In genomic region chr1:27363766-27364695, GRCh38 we compare ENCODE assay signal across 23 cellular contexts. TPM values are rescaled to one million over a fixed set of nuclear protein-coding genes. Genes with fewer than 3 reads are reported as not detected.
A peak's percentile ranks its signal among the peaks of the same experiment; 100 is the strongest.
DNase-seq lines count a peak whose midpoint lies in the region; ATAC-seq, FAIRE-seq and TF ChIP-seq lines count a peak whose summit lies in the region.
"Had no signal": no experiment of that assay in that cellular context is flagged by ENCODE, and none has a peak within 500 bp of the region (broad histone marks: within the 10 kb centered on the region; RNA-seq: fewer than 3 reads in every experiment).

No MANE protein-coding gene starts in this region.

- H3K79me2 ChIP-seq in K562 (ENCODE audit: control insufficient read depth, insufficient read depth, low read length) (no peaks in the 10 kb centered on the region), trophoblast cell (ENCODE audit: control insufficient read depth, insufficient read depth, low read length, poor library complexity) (peaks cover 1% of the 10 kb centered on the region)

- no peak for TF ChIP-seq CTCF in left ventricle myocardium inferior (IDR thresholded peaks at IDR 0.05; ENCODE audit: borderline replicate concordance)
- TF ChIP-seq CTCF in K562 (IDR thresholded peaks at IDR 0.05 in 2 of 3, conservative IDR thresholded peaks at IDR 0.05 in 1 of 3; ENCODE audit: insufficient read depth in 2 of 3, low read depth in 1 of 3, low read length in 3 of 3): no peak
- TF ChIP-seq CTCF in upper lobe of left lung (IDR thresholded peaks at IDR 0.05): no peak
- TF ChIP-seq CTCF in tibial artery (IDR thresholded peaks at IDR 0.05): no peak

- TF ChIP-seq POLR2A in K562 (conservative IDR thresholded peaks at IDR 0.05): no peak
- TF ChIP-seq POLR2A in upper lobe of left lung (IDR thresholded peaks at IDR 0.05): no peak

- no peaks in the 10 kb centered on the region for H3K9me3 ChIP-seq in left ventricle myocardium inferior (replicated peaks)
- H3K9me3 ChIP-seq in K562 (replicated peaks; ENCODE audit: control insufficient read depth, insufficient read depth, low read depth, low read length): no peaks in the 10 kb centered on the region
- no peaks in the 10 kb centered on the region for H3K9me3 ChIP-seq in upper lobe of left lung
- no peaks in the 10 kb centered on the region for H3K9me3 ChIP-seq in tibial artery
- H3K9me3 ChIP-seq in trophoblast cell (ENCODE audit: insufficient read depth, low read depth, low read length): peaks cover 11% of the 10 kb centered on the region
- H3K9me3 ChIP-seq: uterus had no signal

- no peak overlapping the region for H3K18ac ChIP-seq in trophoblast cell (ENCODE audit: low read length)

- in situ Hi-C loops in K562 (cut with MboI): no loop called here

- no peak overlapping the region for H4K12ac ChIP-seq in trophoblast cell (ENCODE audit: low read depth, low read length)

- 79% methylated on average over 26 of the region's 26 CpGs for WGBS in K562 (ENCODE audit: insufficient coverage, low coverage, missing lambda C conversion rate)
- WGBS in upper lobe of left lung, 2 donors: 80 to 89% methylated on average over 9 to 22 of the region's 26 CpGs
- no CpG with 5 or more reads among the region's 26 CpGs for WGBS in trophoblast cell (ENCODE audit: extremely low coverage, insufficient coverage, insufficient read length)

- H3K4me1 ChIP-seq in left ventricle myocardium inferior: peaks cover 65% of the 10 kb centered on the region
- peaks cover 19 to 62% of the 10 kb centered on the region in 2 experiments; a peak in 4 of 5 replicates for H3K4me1 ChIP-seq in K562 (replicated peaks in 1 of 2; ENCODE audit: control insufficient read depth in 2 of 2, insufficient read depth in 2 of 2, low read length in 2 of 2)
- peaks cover 41 to 49% (median 46%) of the 10 kb centered on the region in 4 donors for H3K4me1 ChIP-seq in upper lobe of left lung
- peaks cover 0 to 41% (median 29%) of the 10 kb centered on the region in 4 donors for H3K4me1 ChIP-seq in tibial artery
- H3K4me1 ChIP-seq in trophoblast cell (ENCODE audit: control insufficient read depth in 1 of 2, insufficient read depth in 2 of 2, low read length in 2 of 2): peaks cover 21 to 26% of the 10 kb centered on the region in 2 experiments

- peaks cover 11% of the 10 kb centered on the region for H3K79me1 ChIP-seq in trophoblast cell (ENCODE audit: low read length)

- H3K27me3 ChIP-seq in left ventricle myocardium inferior (ENCODE audit: low read depth) (no peaks in the 10 kb centered on the region), K562 (ENCODE audit: control insufficient read depth in 2 of 2, insufficient read depth in 2 of 2, low read length in 2 of 2) (no peaks in the 10 kb centered on the region), upper lobe of left lung (no peaks in the 10 kb centered on the region), tibial artery (no peaks in the 10 kb centered on the region), trophoblast cell (ENCODE audit: insufficient read depth, low read length) (peaks cover 18% of the 10 kb centered on the region)
- H3K27me3 ChIP-seq: uterus had no signal

- no peaks in the 10 kb centered on the region for H3K9me1 ChIP-seq in K562 (ENCODE audit: control insufficient read depth, insufficient read depth, low read length)

- peak overlapping the region; percentile 12 for H3K4me3 Mint-ChIP-seq in memory B cell

- H3K27ac Mint-ChIP-seq in memory B cell: peak overlapping the region; percentile 48

- CTCF ChIA-PET in K562 (lab: Yijun Ruan, JAX; ENCODE audit: low intra/inter-chr PET ratio): no interaction called here

- TF ChIP-seq EP300 in K562 (IDR thresholded peaks at IDR 0.05; ENCODE audit: low read length) (no peak), upper lobe of left lung (IDR thresholded peaks at IDR 0.05) (no peak)

- H3K4me1 Mint-ChIP-seq in memory B cell: peaks cover 37% of the 10 kb centered on the region

- no peak overlapping the region for H2BK120ac ChIP-seq in trophoblast cell (ENCODE audit: insufficient read depth, low read length, poor library complexity)

- DNase-seq in left ventricle myocardium inferior: no peak
- no peak for DNase-seq in left ventricle myocardium superior
- no peak for DNase-seq in K562 (ENCODE audit: extremely low read depth in 1 of 4, low spot score in 3 of 4)
- no peak for DNase-seq in memory B cell (ENCODE audit: low spot score in 2 of 2)
- peak in 1 of 2 donors; percentile 68 for DNase-seq in upper lobe of left lung
- DNase-seq in tibial artery: no peak
- no peak for DNase-seq in NCI-H774 (lab: John Stamatoyannopoulos, UW)
- no peak for DNase-seq in trophoblast cell
- DNase-seq: activated CD4-positive, CD25-positive, alpha-beta regulatory T cell; activated naive CD4-positive, alpha-beta T cell treated with Interleukin-2 at 50 U/mL for 16 hours; caudate nucleus; COR-L47; GDM1; H9; mesendoderm; NCI-H1092; small intestine; uterus had no signal

- H4K91ac ChIP-seq in trophoblast cell (ENCODE audit: low read depth, low read length): no peak overlapping the region

- H3K9ac ChIP-seq in K562 (ENCODE audit: insufficient read depth in 1 of 2, low read depth in 2 of 2, low read length in 2 of 2) (peak overlapping the region in 1 of 2 experiments; percentile 71; a peak in 2 of 4 replicates), trophoblast cell (ENCODE audit: low read length) (no peak overlapping the region)

- H3K4me3 ChIP-seq in left ventricle myocardium inferior (peak overlapping the region; percentile 91), K562 (no peak overlapping the region), upper lobe of left lung (peak overlapping the region in 1 of 4 donors; percentile 92), tibial artery (peak overlapping the region in 1 of 2 donors; percentile 91), trophoblast cell (ENCODE audit: low read depth, low read length) (no peak overlapping the region)

- H2BK5ac ChIP-seq in trophoblast cell (ENCODE audit: low read depth, low read length, poor library complexity): no peak overlapping the region

- intact Hi-C loops in left ventricle myocardium inferior (cut with micrococcal nuclease): no loop called here
- intact Hi-C loops in left ventricle myocardium superior (cut with micrococcal nuclease): no loop called here
- intact Hi-C loops in K562 (cut with micrococcal nuclease): loop anchor here (10.0 kb wide), 1 partner anchor 169 kb away; no protein-coding TSS in a partner anchor
- intact Hi-C loops in tibial artery (cut with DNase I; ENCODE audit: low total_unique reads): no loop called here

- H3K4ac ChIP-seq in trophoblast cell (ENCODE audit: low read depth, low read length): no peak overlapping the region

- H3K36me3 Mint-ChIP-seq in memory B cell: no peaks in the 10 kb centered on the region
- H3K36me3 Mint-ChIP-seq: stimulated activated memory B cell treated with anti-CD40 and anti-IgM and Interleukin-4, amounts not matched to agents 10 μg/mL and 1 μg/mL and 100 μg/mL, for 72 hours had no signal

- H3K4me2 ChIP-seq in K562 (ENCODE audit: insufficient read depth, low read length) (no peak overlapping the region), trophoblast cell (ENCODE audit: low read length) (no peak overlapping the region)

- no peak overlapping the region for H2AFZ ChIP-seq in K562 (ENCODE audit: low read depth, low read length)
- H2AFZ ChIP-seq in trophoblast cell (ENCODE audit: insufficient read depth, low read length, poor library complexity): no peak overlapping the region

- H3K36me3 ChIP-seq in left ventricle myocardium inferior (peaks cover 61% of the 10 kb centered on the region), K562 (ENCODE audit: control insufficient read depth, insufficient read depth, low read length) (no peaks in the 10 kb centered on the region), upper lobe of left lung (peaks cover 26 to 60% (median 54%) of the 10 kb centered on the region in 4 donors), tibial artery (peaks cover 46 to 59% (median 52%) of the 10 kb centered on the region in 3 donors), trophoblast cell (ENCODE audit: control insufficient read depth in 1 of 2, insufficient read depth in 2 of 2, low read length in 2 of 2) (peaks cover 2 to 8% of the 10 kb centered on the region in 2 experiments)
- H3K36me3 ChIP-seq: uterus had no signal

- POLR2A ChIA-PET in K562 (lab: Yijun Ruan, JAX): interaction anchor here (0.5 to 3.3 kb wide), 5 partner anchors 11 to 38 kb away, joined by 3 to 20 read pairs (median 9); partner anchors contain the start of gene CD164L2

- no peak for TF ChIP-seq RAD21 in K562 (CRISPR knock-in tag; conservative IDR thresholded peaks at IDR 0.05 in 1 of 2, IDR thresholded peaks at IDR 0.05 in 1 of 2)

- H3K27me3 Mint-ChIP-seq in memory B cell: no peaks in the 10 kb centered on the region
- H3K27me3 Mint-ChIP-seq: stimulated activated memory B cell treated with anti-CD40 and anti-IgM and Interleukin-4, amounts not matched to agents 10 μg/mL and 1 μg/mL and 100 μg/mL, for 72 hours had no signal

- H3K23ac ChIP-seq in trophoblast cell (ENCODE audit: low read length): no peak overlapping the region

- H2AK5ac ChIP-seq in trophoblast cell (ENCODE audit: low read length): no peak overlapping the region

- BruUV-seq in K562 (replicated peaks; lab: Mats Ljungman, UMichigan): no TSS peak

- H4K20me1 ChIP-seq in K562 (replicated peaks; ENCODE audit: control insufficient read depth, insufficient read depth, low read length): peaks cover 5% of the 10 kb centered on the region; the same call in 1 of the 2 replicates

- no peak for FAIRE-seq in K562 (lab: Jason Lieb, UNC)
- FAIRE-seq: frontal cortex, small intestine had no signal

- H4K8ac ChIP-seq in trophoblast cell (ENCODE audit: low read depth, low read length): no peak overlapping the region

- H3K27ac ChIP-seq in left ventricle myocardium inferior (replicated peaks) (peak overlapping the region; percentile 100), K562 (ENCODE audit: extremely low read depth, low read depth, low read length) (no peak overlapping the region), upper lobe of left lung (peak overlapping the region in 3 of 4 donors; percentile 93 to 98 (median 97)), tibial artery (peak overlapping the region in 1 of 2 donors; percentile 99), trophoblast cell (ENCODE audit: low read depth, low read length) (no peak overlapping the region)

- ATAC-seq in left ventricle myocardium superior: no peak
- ATAC-seq in K562: no peak
- ATAC-seq in memory B cell (ENCODE audit: low read depth): no peak
- ATAC-seq in upper lobe of left lung (ENCODE audit: low FRiP score in 2 of 2): no peak
- ATAC-seq: Right ventricle myocardium inferior; stimulated activated memory B cell treated with anti-CD40 and anti-IgM and Interleukin-4, amounts not matched to agents 10 μg/mL and 1 μg/mL and 100 μg/mL, for 72 hours had no signal

- H3K9me3 Mint-ChIP-seq in memory B cell: no peaks in the 10 kb centered on the region
- H3K9me3 Mint-ChIP-seq: H9; stimulated activated memory B cell treated with anti-CD40 and anti-IgM and Interleukin-4, amounts not matched to agents 10 μg/mL and 1 μg/mL and 100 μg/mL, for 72 hours had no signal

- no peak overlapping the region for H3K14ac ChIP-seq in trophoblast cell (ENCODE audit: low read length)

- no peak overlapping the region for H2BK12ac ChIP-seq in trophoblast cell (ENCODE audit: low read length)

RNA-seq across cellular contexts. Expression of gene MAP3K6, which starts 2.7 kb away (rescaled TPM):
- 45.2 TPM for total RNA-seq in left ventricle myocardium inferior
- 46.6 TPM for total RNA-seq in left ventricle myocardium superior
- 22.7 and 88.4 TPM in 2 replicates for total RNA-seq in K562 (2011; cell fraction: chromatin; rRNA removed; ENCODE audit: low replicate concordance)
- total RNA-seq in K562 (2011; cell fraction: nucleolus; rRNA removed): 52.5 and 55.4 TPM in 2 replicates
- 27.7 and 28.5 TPM in 2 replicates for total RNA-seq in K562 (2011; cell fraction: nucleoplasm; rRNA removed)
- 10.1 and 14.7 TPM in 2 replicates for total RNA-seq in K562 (2014; rRNA removed)
- total RNA-seq in K562 (2014; rRNA removed; fragmentation: Illumina TruSeq; extraction: Trizol): 5.0 and 6.2 TPM in 2 replicates
- 7.6 and 9.5 TPM in 2 replicates for total RNA-seq in K562 (2015; rRNA removed; fragmentation: Illumina TruSeq; extraction: Trizol)
- total RNA-seq in K562 (2021): 18.1 and 21.9 TPM in 2 replicates
- polyA plus RNA-seq in K562 (2011; rRNA removed): 4.7 and 13.2 TPM in 2 replicates
- polyA plus RNA-seq in K562 (2011; cell fraction: cytosol; rRNA removed): 5.5 and 6.6 TPM in 2 replicates
- polyA plus RNA-seq in K562 (2011; cell fraction: nucleus; rRNA removed): 101 and 102 TPM in 2 replicates
- 17.8 and 18.2 TPM in 2 replicates for polyA plus RNA-seq in K562 (2012)
- 7.0 and 9.0 TPM in 2 replicates for polyA plus RNA-seq in K562 (2014; fragmentation: Illumina TruSeq; extraction: Trizol)
- 1 to 10 TPM in 1 of 2 experiments, under 1 TPM in 1; 0.99 to 1.5 TPM for polyA plus RNA-seq in K562 (2014; fragmentation: Nextera tagmentation; extraction: Ambion mirVana)
- polyA plus RNA-seq in K562 (2014; rRNA removed): 8.2 and 12.9 TPM in 2 replicates
- 3.1 and 4.9 TPM in 2 replicates for polyA minus RNA-seq in K562 (2011; rRNA and poly(A)+ RNA removed)
- 4.8 and 5.1 TPM in 2 replicates for polyA minus RNA-seq in K562 (2011; cell fraction: cytosol; rRNA and poly(A)+ RNA removed)
- 15.2 and 17.2 TPM in 2 replicates for polyA minus RNA-seq in K562 (2011; cell fraction: nucleus; rRNA and poly(A)+ RNA removed)
- total RNA-seq in upper lobe of left lung: 100 to 1,000 TPM in 4 of 6 donors, 10 to 100 TPM in 2; 36.6 to 302 (median 118) TPM
- 17.1 and 19.6 TPM in 2 replicates for polyA plus RNA-seq in trophoblast cell (2013)

RNA-seq across cellular contexts. Expression of gene FCN3, which starts 10.6 kb away (rescaled TPM):
- total RNA-seq in left ventricle myocardium inferior (27.3 TPM), left ventricle myocardium superior (19.3 TPM), K562 (2014; rRNA removed) (not detected in 2 replicates), K562 (2014; rRNA removed; fragmentation: Illumina TruSeq; extraction: Trizol) (not detected in 2 replicates), K562 (2015; rRNA removed; fragmentation: Illumina TruSeq; extraction: Trizol) (not detected in 2 replicates), K562 (2021) (0.31 and 0.49 TPM in 2 replicates), upper lobe of left lung (1,000 to 10,000 TPM in 1 of 6 donors, 100 to 1,000 TPM in 5; 145 to 1,319 (median 555) TPM)
- total RNA-seq in K562 (2011; cell fraction: chromatin; rRNA removed; ENCODE audit: low replicate concordance): not detected in 2 replicates
- total RNA-seq in K562 (2011; cell fraction: nucleolus; rRNA removed): not detected in 2 replicates
- total RNA-seq in K562 (2011; cell fraction: nucleoplasm; rRNA removed): not detected in 2 replicates
- polyA plus RNA-seq in K562 (2011; rRNA removed) (0.15 TPM in 1 of 2 replicates, not detected in the other), K562 (2014; fragmentation: Illumina TruSeq; extraction: Trizol) (not detected in 2 replicates), K562 (2014; fragmentation: Nextera tagmentation; extraction: Ambion mirVana) (not detected), K562 (2014; rRNA removed) (not detected in 2 replicates)
- 0.06 TPM in 1 of 2 replicates, not detected in the other for polyA plus RNA-seq in K562 (2011; cell fraction: cytosol; rRNA removed)
- polyA plus RNA-seq in K562 (2011; cell fraction: nucleus; rRNA removed): 0.35 TPM in 1 of 2 replicates, not detected in the other
- polyA plus RNA-seq in K562 (2012): 0.21 TPM in 1 of 2 replicates, not detected in the other
- polyA minus RNA-seq in K562 (2011; rRNA and poly(A)+ RNA removed): not detected in 2 replicates
- polyA minus RNA-seq in K562 (2011; cell fraction: cytosol; rRNA and poly(A)+ RNA removed): not detected in 2 replicates
- not detected in 2 replicates for polyA minus RNA-seq in K562 (2011; cell fraction: nucleus; rRNA and poly(A)+ RNA removed)
- polyA plus RNA-seq in trophoblast cell (2013): not detected in 2 replicates
- total RNA-seq: frontal cortex; osteoblast; T-helper 1 cell treated with Interleukin-12 subunit alpha and Interleukin-12 subunit beta and Interleukin-4 antibody, amounts not matched to agents 30 ng/mL and 1 ng/mL, for 36 hours had no signal

RNA-seq across cellular contexts. Expression of gene CD164L2, which starts 19.1 kb away (rescaled TPM):
- total RNA-seq in left ventricle myocardium inferior (not detected), left ventricle myocardium superior (not detected), K562 (2014; rRNA removed) (0.29 and 0.45 TPM in 2 replicates), K562 (2014; rRNA removed; fragmentation: Illumina TruSeq; extraction: Trizol) (0.18 TPM in 1 of 2 replicates, not detected in the other), K562 (2015; rRNA removed; fragmentation: Illumina TruSeq; extraction: Trizol) (0.14 and 0.19 TPM in 2 replicates), K562 (2021) (0.49 and 0.72 TPM in 2 replicates), upper lobe of left lung (10 to 100 TPM in 1 of 6 donors, 1 to 10 TPM in 5; 2.3 to 12.3 (median 5.5) TPM)
- 2.6 and 7.4 TPM in 2 replicates for total RNA-seq in K562 (2011; cell fraction: chromatin; rRNA removed; ENCODE audit: low replicate concordance)
- 5.0 and 5.4 TPM in 2 replicates for total RNA-seq in K562 (2011; cell fraction: nucleolus; rRNA removed)
- 5.1 and 5.8 TPM in 2 replicates for total RNA-seq in K562 (2011; cell fraction: nucleoplasm; rRNA removed)
- polyA plus RNA-seq in K562 (2011; rRNA removed) (0.92 and 2.8 TPM in 2 replicates), K562 (2014; fragmentation: Illumina TruSeq; extraction: Trizol) (0.31 and 0.65 TPM in 2 replicates), K562 (2014; fragmentation: Nextera tagmentation; extraction: Ambion mirVana) (under 1 TPM in 1 of 2 experiments, not detected in 1; 0.08 TPM), K562 (2014; rRNA removed) (0.63 and 0.91 TPM in 2 replicates)
- polyA plus RNA-seq in K562 (2011; cell fraction: cytosol; rRNA removed): 0.92 and 1.2 TPM in 2 replicates
- 15.3 and 19.6 TPM in 2 replicates for polyA plus RNA-seq in K562 (2011; cell fraction: nucleus; rRNA removed)
- 1.2 and 1.7 TPM in 2 replicates for polyA plus RNA-seq in K562 (2012)
- 0.28 and 0.57 TPM in 2 replicates for polyA minus RNA-seq in K562 (2011; rRNA and poly(A)+ RNA removed)
- polyA minus RNA-seq in K562 (2011; cell fraction: cytosol; rRNA and poly(A)+ RNA removed): not detected in 2 replicates
- 1.1 and 2.4 TPM in 2 replicates for polyA minus RNA-seq in K562 (2011; cell fraction: nucleus; rRNA and poly(A)+ RNA removed)
- 0.03 TPM in 1 of 2 replicates, not detected in the other for polyA plus RNA-seq in trophoblast cell (2013)
- total RNA-seq: frontal cortex; osteoblast; Right ventricle myocardium inferior; T-helper 1 cell treated with Interleukin-12 subunit alpha and Interleukin-12 subunit beta and Interleukin-4 antibody, amounts not matched to agents 30 ng/mL and 1 ng/mL, for 36 hours had no signal

RNA-seq across cellular contexts. Expression of gene SYTL1, which starts 22.2 kb away (rescaled TPM):
- total RNA-seq in left ventricle myocardium inferior (1.1 TPM), left ventricle myocardium superior (1.1 TPM), K562 (2014; rRNA removed) (3.9 and 4.7 TPM in 2 replicates), K562 (2014; rRNA removed; fragmentation: Illumina TruSeq; extraction: Trizol) (0.55 and 0.57 TPM in 2 replicates), K562 (2015; rRNA removed; fragmentation: Illumina TruSeq; extraction: Trizol) (1.7 and 2.2 TPM in 2 replicates), K562 (2021) (6.0 and 9.3 TPM in 2 replicates), upper lobe of left lung (10 to 100 TPM; 28.7 to 74.4 (median 44.1) TPM)
- 18.4 and 69.1 TPM in 2 replicates for total RNA-seq in K562 (2011; cell fraction: chromatin; rRNA removed; ENCODE audit: low replicate concordance)
- 29.5 and 45.5 TPM in 2 replicates for total RNA-seq in K562 (2011; cell fraction: nucleolus; rRNA removed)
- total RNA-seq in K562 (2011; cell fraction: nucleoplasm; rRNA removed): 21.0 and 26.5 TPM in 2 replicates
- polyA plus RNA-seq in K562 (2011; rRNA removed) (3.8 and 12.3 TPM in 2 replicates), K562 (2014; fragmentation: Illumina TruSeq; extraction: Trizol) (0.91 and 1.9 TPM in 2 replicates), K562 (2014; fragmentation: Nextera tagmentation; extraction: Ambion mirVana) (under 1 TPM; 0.04 to 0.27 TPM), K562 (2014; rRNA removed) (5.9 and 8.6 TPM in 2 replicates)
- polyA plus RNA-seq in K562 (2011; cell fraction: cytosol; rRNA removed): 8.4 and 14.7 TPM in 2 replicates
- 114 and 120 TPM in 2 replicates for polyA plus RNA-seq in K562 (2011; cell fraction: nucleus; rRNA removed)
- polyA plus RNA-seq in K562 (2012): 7.0 and 32.0 TPM in 2 replicates
- 3.0 and 6.4 TPM in 2 replicates for polyA minus RNA-seq in K562 (2011; rRNA and poly(A)+ RNA removed)
- 4.6 and 14.3 TPM in 2 replicates for polyA minus RNA-seq in K562 (2011; cell fraction: cytosol; rRNA and poly(A)+ RNA removed)
- 14.7 and 18.1 TPM in 2 replicates for polyA minus RNA-seq in K562 (2011; cell fraction: nucleus; rRNA and poly(A)+ RNA removed)
- polyA plus RNA-seq in trophoblast cell (2013): 18.2 and 20.4 TPM in 2 replicates
- total RNA-seq: frontal cortex had no signal

RNA-seq across cellular contexts. Expression of gene GPR3, which starts 28.4 kb away (rescaled TPM):
- total RNA-seq in left ventricle myocardium inferior (0.16 TPM), left ventricle myocardium superior (0.12 TPM), K562 (2014; rRNA removed) (3.7 and 6.2 TPM in 2 replicates), K562 (2014; rRNA removed; fragmentation: Illumina TruSeq; extraction: Trizol) (2.9 and 3.4 TPM in 2 replicates), K562 (2015; rRNA removed; fragmentation: Illumina TruSeq; extraction: Trizol) (3.5 and 3.7 TPM in 2 replicates), K562 (2021) (10.9 and 11.0 TPM in 2 replicates), upper lobe of left lung (1 to 10 TPM in 2 of 6 donors, under 1 TPM in 3, not detected in 1; 0.39 to 1.6 (median 0.76) TPM)
- total RNA-seq in K562 (2011; cell fraction: chromatin; rRNA removed; ENCODE audit: low replicate concordance): 14.5 and 40.1 TPM in 2 replicates
- total RNA-seq in K562 (2011; cell fraction: nucleolus; rRNA removed): 36.8 and 39.4 TPM in 2 replicates
- total RNA-seq in K562 (2011; cell fraction: nucleoplasm; rRNA removed): 27.8 and 27.9 TPM in 2 replicates
- polyA plus RNA-seq in K562 (2011; rRNA removed) (8.2 and 19.3 TPM in 2 replicates), K562 (2014; fragmentation: Illumina TruSeq; extraction: Trizol) (10.1 and 11.6 TPM in 2 replicates), K562 (2014; fragmentation: Nextera tagmentation; extraction: Ambion mirVana) (under 1 TPM; 0.24 to 0.59 TPM), K562 (2014; rRNA removed) (11.5 and 14.9 TPM in 2 replicates)
- 26.0 and 34.4 TPM in 2 replicates for polyA plus RNA-seq in K562 (2011; cell fraction: cytosol; rRNA removed)
- polyA plus RNA-seq in K562 (2011; cell fraction: nucleus; rRNA removed): 68.2 and 75.5 TPM in 2 replicates
- 10.0 and 10.7 TPM in 2 replicates for polyA plus RNA-seq in K562 (2012)
- polyA minus RNA-seq in K562 (2011; rRNA and poly(A)+ RNA removed): 8.0 and 9.3 TPM in 2 replicates
- 7.3 and 7.9 TPM in 2 replicates for polyA minus RNA-seq in K562 (2011; cell fraction: cytosol; rRNA and poly(A)+ RNA removed)
- 11.1 and 11.6 TPM in 2 replicates for polyA minus RNA-seq in K562 (2011; cell fraction: nucleus; rRNA and poly(A)+ RNA removed)
- polyA plus RNA-seq in trophoblast cell (2013): 0.47 and 0.60 TPM in 2 replicates
- total RNA-seq: Right ventricle myocardium inferior had no signal

Comparison
In these comparisons a context has a peak if more than half of its experiments do, and no peak if none do; other contexts are left out.
1. H3K27ac ChIP-seq: peak in left ventricle myocardium inferior (single experiment) and upper lobe of left lung (3 of 4); none in K562 (single experiment) and trophoblast cell (single experiment).
2. RNA of gene FCN3, which starts 10.6 kb away (total RNA-seq): 145 to 1,319 TPM in upper lobe of left lung, 27.3 TPM in left ventricle myocardium inferior (single experiment) and 19.3 TPM in left ventricle myocardium superior (single experiment); 0.31 to 0.49 TPM in K562; every median in the first group is over 10 times any median in the second.